ENCODE assay signal across 15 cellular contexts in the genomic region with DNA sequence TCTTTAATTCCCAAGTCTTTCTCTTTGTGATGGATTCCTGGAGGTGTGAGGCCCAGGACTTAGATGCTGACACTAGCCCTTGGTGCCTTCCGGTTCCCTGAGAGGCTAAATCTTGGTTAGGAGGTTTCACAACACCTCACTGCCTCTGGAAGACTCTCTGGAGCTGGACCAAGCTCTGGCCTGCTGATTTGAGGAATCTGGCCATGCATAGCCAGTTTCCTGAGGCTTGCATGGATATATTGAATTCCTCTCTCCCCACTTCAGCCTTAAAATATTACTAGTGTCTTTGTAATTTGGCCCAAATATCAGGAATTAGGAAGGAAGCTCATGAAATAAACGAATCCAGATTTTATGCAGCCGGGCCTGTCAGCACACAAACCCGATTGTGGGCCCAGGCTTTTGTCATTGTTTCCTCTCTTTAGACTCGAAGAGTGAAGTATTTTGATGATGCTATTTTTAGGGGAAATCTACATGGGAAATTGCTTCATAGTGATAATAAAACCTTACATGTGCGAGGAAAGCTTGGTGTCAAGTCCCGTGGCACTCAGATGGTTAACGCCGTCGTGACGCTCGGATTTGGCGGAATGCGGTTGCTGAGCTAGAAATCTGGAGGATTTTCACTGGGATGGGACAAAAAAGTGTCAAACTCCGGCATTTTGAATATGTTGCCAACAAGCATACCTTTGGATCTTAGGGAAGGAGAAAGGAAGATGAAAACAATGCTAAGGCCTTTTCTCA.
DNase-seq lines count a peak whose midpoint lies in the region; ATAC-seq and TF ChIP-seq lines count a peak whose summit lies in the region.
"Had no signal": no experiment of that assay in that cellular context is flagged by ENCODE, and none has a peak within 500 bp of the region (broad histone marks: within the 10 kb centered on the region; RNA-seq: fewer than 3 reads in every experiment).

No MANE protein-coding gene starts in this region.

- no peak overlapping the region for H3K27ac ChIP-seq in right cardiac atrium (ENCODE audit: low read length)
- H3K27ac ChIP-seq in upper lobe of left lung = peak overlapping the region in 3 of 4 donors; percentile 57 to 62 (median 60)

- H3K4me1 ChIP-seq in right cardiac atrium (ENCODE audit: control insufficient read depth, insufficient read depth, low read length) (peaks cover 10% of the 10 kb centered on the region), upper lobe of left lung (peaks cover 13 to 23% (median 17%) of the 10 kb centered on the region in 4 donors)

- H3K27me3 ChIP-seq in right cardiac atrium (ENCODE audit: control insufficient read depth, insufficient read depth) = no peaks in the 10 kb centered on the region
- peaks cover 0 to 3% (median 0%) of the 10 kb centered on the region in 4 donors for H3K27me3 ChIP-seq in upper lobe of left lung

- H3K9me3 ChIP-seq in right cardiac atrium (ENCODE audit: control insufficient read depth, low read length) (no peaks in the 10 kb centered on the region), upper lobe of left lung (no peaks in the 10 kb centered on the region)

- intact Hi-C loops in right cardiac atrium (cut with DNase I) (loop anchor here in 1 of 4 donors (5.0 kb wide), 1 partner anchor 146 kb away; a partner anchor contains a TSS), Right ventricle myocardium superior (cut with DNase I) (no loop called here)

- DNase-seq in right cardiac atrium (peak in 2 of 3 donors; percentile 60 to 67), Right ventricle myocardium superior (no peak), cerebellar cortex (ENCODE audit: low spot score) (peak; percentile 42), mucosa of gallbladder (ENCODE audit: low spot score) (peak; percentile 54), upper lobe of left lung (no peak), DMS53 (lab: John Stamatoyannopoulos, UW) (no peak), NCI-H748 (lab: John Stamatoyannopoulos, UW; ENCODE audit: unreplicated experiment) (no peak)
- DNase-seq: activated naive CD4-positive, alpha-beta T cell treated with anti-CD3 and anti-CD28 coated beads for 36 hours; Calu3; naive B cell; NCI-H345; retina; stimulated activated CD4-positive, alpha-beta T cell treated with anti-CD3 and anti-CD28 coated beads, Interleukin-4, amount 100 ng/mL, for 24 hours had no signal

- H3K4me3 ChIP-seq in right cardiac atrium (ENCODE audit: low read length) (no peak overlapping the region), upper lobe of left lung (no peak overlapping the region)

- TF ChIP-seq POLR2A in upper lobe of left lung (IDR thresholded peaks at IDR 0.05) = no peak

- no peak for TF ChIP-seq CTCF in upper lobe of left lung (IDR thresholded peaks at IDR 0.05)

- TF ChIP-seq EP300 in upper lobe of left lung (IDR thresholded peaks at IDR 0.05) = no peak

- no peaks in the 10 kb centered on the region for H3K36me3 ChIP-seq in upper lobe of left lung

- WGBS in right cardiac atrium = 43% methylated on average over 15 of the region's 15 CpGs
- 43 to 60% methylated on average over 15 of the region's 15 CpGs for WGBS in upper lobe of left lung, 2 donors

- ATAC-seq in right cardiac atrium = peak in 1 of 2 donors; percentile 3
- no peak for ATAC-seq in Right ventricle myocardium superior (ENCODE audit: poor library complexity)
- peak in 1 of 2 donors; percentile 43 for ATAC-seq in upper lobe of left lung (ENCODE audit: low FRiP score in 2 of 2)
- no peak for ATAC-seq in GM18868 (IDR thresholded peaks at IDR 0.05; ENCODE audit: unreplicated experiment)
- ATAC-seq: SK-N-SH treated with all-trans-retinoic acid at 6 μM for 48 hours had no signal

Comparison
In these comparisons a context has a peak if more than half of its experiments do, and no peak if none do; other contexts are left out.
1. DNase-seq: peak in right cardiac atrium (2 of 3), cerebellar cortex (single experiment) and mucosa of gallbladder (single experiment); none in Right ventricle myocardium superior (single experiment), upper lobe of left lung (0 of 2), DMS53 (single experiment) and NCI-H748 (single experiment).